ENCODE assay signal across 9 cellular contexts in genomic region chr2:144449028-144449406, GRCh38.
DNase-seq lines count a peak whose midpoint lies in the region; ATAC-seq and TF ChIP-seq lines count a peak whose summit lies in the region.
"Had no signal": no experiment of that assay in that cellular context is flagged by ENCODE, and none has a peak within 500 bp of the region (broad histone marks: within the 10 kb centered on the region; RNA-seq: fewer than 3 reads in every experiment).

No MANE protein-coding gene starts in this region.

- peak overlapping the region; percentile 73 for H3K4me3 ChIP-seq in OCI-LY3 (ENCODE audit: low read length)
- H3K4me3 ChIP-seq in left ventricle myocardium inferior: peak overlapping the region; percentile 34

- no peaks in the 10 kb centered on the region for H3K27me3 ChIP-seq in OCI-LY3 (ENCODE audit: low read depth, low read length)
- H3K27me3 ChIP-seq in left ventricle myocardium inferior (ENCODE audit: low read depth): no peaks in the 10 kb centered on the region

- H3K79me2 ChIP-seq in OCI-LY3 (ENCODE audit: low read length): peaks cover 5% of the 10 kb centered on the region; the same call in 1 of the 2 replicates

- H3K9me3 ChIP-seq in OCI-LY3 (ENCODE audit: insufficient read depth, low read length) (no peaks in the 10 kb centered on the region), left ventricle myocardium inferior (replicated peaks) (no peaks in the 10 kb centered on the region)

- H3K27ac ChIP-seq in OCI-LY3 (ENCODE audit: low read length) (no peak overlapping the region), left ventricle myocardium inferior (replicated peaks) (peak overlapping the region; percentile 70)
- H3K27ac ChIP-seq: KMS-11 had no signal

- peaks cover 6% of the 10 kb centered on the region in 2 donors for H3K9me3 Mint-ChIP-seq in stimulated activated naive B cell treated with anti-CD40 and anti-IgM and Interleukin-4, amounts not matched to agents 10 μg/mL and 1 μg/mL and 100 μg/mL, for 72 hours

- H3K4me1 ChIP-seq in OCI-LY3 (ENCODE audit: low read length): peaks cover 34% of the 10 kb centered on the region
- H3K4me1 ChIP-seq in left ventricle myocardium inferior: peaks cover 72% of the 10 kb centered on the region

- H3K4me1 Mint-ChIP-seq in stimulated activated naive B cell treated with anti-CD40 and anti-IgM and Interleukin-4, amounts not matched to agents 10 μg/mL and 1 μg/mL and 100 μg/mL, for 72 hours: peaks cover 42 to 77% of the 10 kb centered on the region in 2 donors

- no peaks in the 10 kb centered on the region for H3K27me3 Mint-ChIP-seq in stimulated activated naive B cell treated with anti-CD40 and anti-IgM and Interleukin-4, amounts not matched to agents 10 μg/mL and 1 μg/mL and 100 μg/mL, for 72 hours

- H3K36me3 ChIP-seq in OCI-LY3 (replicated peaks; ENCODE audit: low read depth, low read length) (no peaks in the 10 kb centered on the region), left ventricle myocardium inferior (no peaks in the 10 kb centered on the region)

- peak; percentile 68 for TF ChIP-seq CTCF in OCI-LY3 (IDR thresholded peaks at IDR 0.05; ENCODE audit: low read depth, low read length)
- TF ChIP-seq CTCF in left ventricle myocardium inferior (IDR thresholded peaks at IDR 0.05; ENCODE audit: borderline replicate concordance): peak; percentile 60

- peak overlapping the region in 1 of 2 donors; percentile 53 for H3K4me3 Mint-ChIP-seq in stimulated activated naive B cell treated with anti-CD40 and anti-IgM and Interleukin-4, amounts not matched to agents 10 μg/mL and 1 μg/mL and 100 μg/mL, for 72 hours

- H3K27ac Mint-ChIP-seq in stimulated activated naive B cell treated with anti-CD40 and anti-IgM and Interleukin-4, amounts not matched to agents 10 μg/mL and 1 μg/mL and 100 μg/mL, for 72 hours: peak overlapping the region; percentile 47

- H3K4me2 ChIP-seq in OCI-LY3 (ENCODE audit: low read length): peak overlapping the region; percentile 92
- H3K4me2 ChIP-seq: KMS-11 had no signal

- H3K9ac ChIP-seq in OCI-LY3 (ENCODE audit: low read length): peak overlapping the region; percentile 40
- H3K9ac ChIP-seq: KMS-11 had no signal

- intact Hi-C loops in left ventricle myocardium inferior (cut with micrococcal nuclease): no loop called here

- no peaks in the 10 kb centered on the region; the same call in 1 of the 2 replicates for H4K20me1 ChIP-seq in OCI-LY3 (ENCODE audit: insufficient read depth, low read length)

- no peak for DNase-seq in left ventricle myocardium inferior
- no peak for DNase-seq in stimulated activated naive B cell treated with anti-CD40 and anti-IgM and Interleukin-4, amounts not matched to agents 10 μg/mL and 1 μg/mL and 100 μg/mL, for 72 hours
- DNase-seq in stimulated activated naive CD4-positive, alpha-beta T cell (lab: John Stamatoyannopoulos, UW): no peak
- DNase-seq in DMS114 treated with DMSO at 0.1 percent for 48 hours (lab: John Stamatoyannopoulos, UW; ENCODE audit: unreplicated experiment): no peak
- no peak for DNase-seq in T-helper 2 cell
- DNase-seq in stimulated activated naive CD8-positive, alpha-beta T cell treated with anti-CD3 and anti-CD28 coated beads, Interleukin-15, Interleukin-2, amounts not matched to agents 100 U/mL and 50 U/mL, for 24 hours: no peak

- 0 out of 2 replicates have a peak overlapping the region, but pooled peaks have one; percentile 25 for H2AFZ ChIP-seq in OCI-LY3 (ENCODE audit: low read depth, low read length)

- peaks cover 12 to 19% of the 10 kb centered on the region in 2 donors for H3K36me3 Mint-ChIP-seq in stimulated activated naive B cell treated with anti-CD40 and anti-IgM and Interleukin-4, amounts not matched to agents 10 μg/mL and 1 μg/mL and 100 μg/mL, for 72 hours

- peak; percentile 44 for ATAC-seq in GM18907 (IDR thresholded peaks at IDR 0.05; ENCODE audit: unreplicated experiment)
- ATAC-seq in stimulated activated naive B cell treated with anti-CD40 and anti-IgM and Interleukin-4, amounts not matched to agents 10 μg/mL and 1 μg/mL and 100 μg/mL, for 72 hours (replicated peaks): peak; percentile 21 to 35
- no peak for ATAC-seq in stimulated activated naive CD8-positive, alpha-beta T cell treated with anti-CD3 and anti-CD28 coated beads, Interleukin-15, Interleukin-2, amounts not matched to agents 100 U/mL and 50 U/mL, for 24 hours
